7 cellular contexts compared by ENCODE assay signal in the genomic region with DNA sequence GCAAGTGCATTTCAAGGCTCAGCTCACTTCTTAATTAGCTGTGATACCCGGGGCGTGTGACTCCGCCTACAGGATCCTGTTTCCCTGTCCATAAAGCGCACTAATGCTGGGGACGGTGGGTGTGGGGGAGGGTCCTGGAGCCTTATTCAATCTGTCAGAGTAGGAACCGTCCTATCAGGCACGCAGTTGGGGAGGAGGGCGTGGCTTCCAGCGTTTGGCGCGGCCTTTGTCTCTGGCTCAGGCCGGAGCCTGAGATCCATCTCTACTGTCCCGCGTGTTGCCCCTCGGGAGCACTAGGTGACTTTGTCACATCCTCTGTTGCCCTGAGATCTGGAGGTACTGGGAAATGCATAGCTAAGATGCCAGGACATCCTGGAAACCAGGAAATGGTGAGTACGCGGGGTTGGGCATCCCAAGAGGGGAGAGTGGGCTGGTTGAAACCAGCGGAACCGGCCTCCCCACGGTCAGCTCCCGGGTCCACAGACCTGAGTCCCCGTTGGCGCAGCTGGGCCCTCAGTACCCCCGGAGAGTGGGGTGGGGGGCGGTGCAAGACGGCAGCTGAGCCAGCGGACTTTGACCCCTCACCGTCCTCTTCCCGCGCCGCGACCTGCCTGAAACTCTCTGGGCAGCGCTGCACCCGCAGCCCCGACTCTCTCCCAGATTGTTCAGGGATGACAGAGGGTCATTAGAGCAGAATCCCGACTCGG.
DNase-seq lines count a peak whose midpoint lies in the region; ATAC-seq and TF ChIP-seq lines count a peak whose summit lies in the region.

No MANE protein-coding gene starts in this region.

- WGBS in thyroid gland, 2 donors, result 2 to 6% methylated on average over 16 to 33 of the region's 37 CpGs

- H3K36me3 Mint-ChIP-seq in T-cell, result no peaks in the 10 kb centered on the region
- H3K36me3 Mint-ChIP-seq in mesothelial cell of epicardium, result no peaks in the 10 kb centered on the region

- intact Hi-C loops in thyroid gland (cut with DNase I), result no loop called here

- H3K27ac Mint-ChIP-seq in T-cell (no peak overlapping the region), mesothelial cell of epicardium (peak overlapping the region; percentile 88)

- CTCF ChIA-PET in T-cell (lab: Charles Lee), result no interaction called here

- H3K4me1 ChIP-seq in HAP-1 (peaks cover 9% of the 10 kb centered on the region), thyroid gland (peaks cover 6 to 10% of the 10 kb centered on the region in 2 donors)

- no peaks in the 10 kb centered on the region; the same call in 1 of the 2 replicates for H3K36me3 ChIP-seq in HAP-1 (replicated peaks)
- H3K36me3 ChIP-seq in thyroid gland, result no peaks in the 10 kb centered on the region

- ATAC-seq in GM18498 (IDR thresholded peaks at IDR 0.05; ENCODE audit: unreplicated experiment) (peak; percentile 94), T-cell (replicated peaks in 1 of 4) (peak in 2 of 4 experiments; percentile 37 to 62)

- H3K4me3 ChIP-seq in HAP-1, result peak overlapping the region; percentile 67
- no peak overlapping the region for H3K4me3 ChIP-seq in thyroid gland (replicated peaks in 1 of 3)

- no peaks in the 10 kb centered on the region; the same call in 1 of the 2 replicates for H3K9me3 ChIP-seq in HAP-1
- H3K9me3 ChIP-seq in thyroid gland, result no peaks in the 10 kb centered on the region

- POLR2A ChIA-PET in T-cell (lab: Charles Lee), result no interaction called here

- H3K4me3 Mint-ChIP-seq in T-cell, result peak overlapping the region; percentile 66 to 72 (median 70)
- H3K4me3 Mint-ChIP-seq in mesothelial cell of epicardium, result peak overlapping the region; percentile 92

- H3K27me3 Mint-ChIP-seq in T-cell (peaks cover 38 to 46% of the 10 kb centered on the region in 2 donors), mesothelial cell of epicardium (ENCODE audit: low read depth) (peaks cover 20% of the 10 kb centered on the region)

- peaks cover 0 to 6% (median under 1%) of the 10 kb centered on the region in 3 donors for H3K9me3 Mint-ChIP-seq in T-cell
- H3K9me3 Mint-ChIP-seq in mesothelial cell of epicardium, result peaks cover 11% of the 10 kb centered on the region

- no peak for TF ChIP-seq POLR2A in thyroid gland (IDR thresholded peaks at IDR 0.05)

- no peak overlapping the region for H3K27ac ChIP-seq in thyroid gland

- H3K27me3 ChIP-seq in HAP-1 (ENCODE audit: low read depth) (no peaks in the 10 kb centered on the region), thyroid gland (no peaks in the 10 kb centered on the region)

- in situ Hi-C loops in HAP-1 (cut with MboI; ENCODE audit: low sequenced_read_pairs), result no loop called here

- peak; percentile 99 for DNase-seq in HAP-1 (ENCODE audit: low spot score in 2 of 2)
- DNase-seq in NCI-H1105 treated with DMSO at 0.1 percent for 48 hours (lab: John Stamatoyannopoulos, UW), result peak; percentile 93
- peak in 2 of 34 experiments; percentile 10 to 13 for DNase-seq in T-cell
- DNase-seq in ecto neural progenitor cell (ENCODE audit: low spot score), result peak; percentile 95
- DNase-seq in mesothelial cell of epicardium (ENCODE audit: low spot score in 2 of 2, unreplicated experiment in 2 of 2), result peak; percentile 70 to 79
- peak; percentile 25 to 46 for DNase-seq in thyroid gland

- H3K4me1 Mint-ChIP-seq in T-cell, result peaks cover 6 to 17% (median 12%) of the 10 kb centered on the region in 3 donors
- peaks cover 12% of the 10 kb centered on the region for H3K4me1 Mint-ChIP-seq in mesothelial cell of epicardium

- TF ChIP-seq CTCF in mesothelial cell of epicardium (IDR thresholded peaks at IDR 0.05; ENCODE audit: unreplicated experiment), result no peak
- no peak for TF ChIP-seq CTCF in thyroid gland (IDR thresholded peaks at IDR 0.05)
